ENCODE assay signal across 23 cellular contexts in the genomic region with DNA sequence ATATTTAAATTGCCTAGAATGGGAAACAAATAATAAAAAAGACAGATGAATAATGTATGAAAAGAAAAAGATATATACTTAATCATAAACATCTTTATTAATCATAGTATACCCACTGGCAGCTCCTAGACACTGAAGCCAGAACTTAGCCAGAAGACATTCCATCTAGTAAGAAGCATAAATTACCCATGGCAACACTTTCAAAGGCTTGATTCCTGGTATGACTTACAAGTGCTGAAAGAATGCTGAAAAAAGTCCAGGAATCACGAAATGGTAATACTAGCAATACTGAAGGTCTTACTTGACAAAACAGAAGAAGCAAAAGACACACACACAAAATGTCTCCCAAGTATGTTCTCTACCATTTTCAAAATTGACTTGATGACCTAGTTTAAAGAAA. TPM values are rescaled to one million over a fixed set of nuclear protein-coding genes. Genes with fewer than 3 reads are reported as not detected.
DNase-seq lines count a peak whose midpoint lies in the region; ATAC-seq and TF ChIP-seq lines count a peak whose summit lies in the region.
"Had no signal": no experiment of that assay in that cellular context is flagged by ENCODE, and none has a peak within 500 bp of the region (broad histone marks: within the 10 kb centered on the region; RNA-seq: fewer than 3 reads in every experiment).

No MANE protein-coding gene starts in this region.

- H3K79me1 ChIP-seq in IMR-90 (ENCODE audit: low read depth in 1 of 2, low read length in 2 of 2) = no peaks in the 10 kb centered on the region

- no peak overlapping the region for H2AFZ ChIP-seq in IMR-90 (replicated peaks; ENCODE audit: low read length, poor library complexity)
- H2AFZ ChIP-seq: neural progenitor cell had no signal

- dilution Hi-C loops in IMR-90 (cut with HindIII; ENCODE audit: low sequenced_read_pairs, unreplicated experiment) = no loop called here

- no peak for TF ChIP-seq RAD21 in IMR-90 (IDR thresholded peaks at IDR 0.05; ENCODE audit: low read length)

- no peak overlapping the region for H2AK5ac ChIP-seq in IMR-90 (ENCODE audit: low read depth, low read length)

- ATAC-seq in IMR-90 (ENCODE audit: low read depth) (peak; percentile 89), GM18907 (IDR thresholded peaks at IDR 0.05; ENCODE audit: unreplicated experiment) (no peak)
- no peak for ATAC-seq in activated CD8-positive, alpha-beta T cell treated with anti-CD3 and anti-CD28 coated beads, Interleukin-2, amount 10 ng/mL, durations not matched to agents 7 days and 5 days
- ATAC-seq: Panc1 had no signal

- no peak for TF ChIP-seq POLR2A in IMR-90 (IDR thresholded peaks at IDR 0.05; ENCODE audit: low read depth, low read length)

- H3K4me2 ChIP-seq in IMR-90 (ENCODE audit: low read depth, low read length) = no peak overlapping the region
- H3K4me2 ChIP-seq: neural progenitor cell had no signal

- H3K27ac ChIP-seq in IMR-90 (ENCODE audit: insufficient read depth, low read length) = no peak overlapping the region
- H3K27ac ChIP-seq: neural progenitor cell, upper lobe of left lung, VCaP had no signal

- H3K4me3 Mint-ChIP-seq in chondrocyte (ENCODE audit: unreplicated experiment) = no peak overlapping the region
- no peak overlapping the region for H3K4me3 Mint-ChIP-seq in mesothelial cell of epicardium
- H3K4me3 Mint-ChIP-seq in activated CD8-positive, alpha-beta T cell treated with anti-CD3 and anti-CD28 coated beads, Interleukin-2, amount 10 ng/mL, durations not matched to agents 7 days and 5 days = no peak overlapping the region
- H3K4me3 Mint-ChIP-seq in glutamatergic neuron (ENCODE audit: unreplicated experiment) = no peak overlapping the region
- H3K4me3 Mint-ChIP-seq: activated CD4-positive, alpha-beta T cell treated with anti-CD3 and anti-CD28 coated beads, Interleukin-2, amount 10 ng/mL, durations not matched to agents 7 days and 5 days; CD4-positive, CD25-positive, alpha-beta regulatory T cell; neural progenitor cell; T-helper 1 cell treated with Interleukin-12 subunit alpha and Interleukin-12 subunit beta and Interleukin-4 antibody, amounts not matched to agents 30 μg/mL and 1 μg/mL, for 36 hours had no signal

- H3K23ac ChIP-seq in IMR-90 (ENCODE audit: low read depth, low read length) = no peak overlapping the region

- no peak overlapping the region for H4K5ac ChIP-seq in IMR-90 (ENCODE audit: low read depth, low read length)

- peaks cover 28% of the 10 kb centered on the region for H3K4me1 Mint-ChIP-seq in chondrocyte (ENCODE audit: low read depth)
- peaks cover 8% of the 10 kb centered on the region for H3K4me1 Mint-ChIP-seq in mesothelial cell of epicardium
- no peaks in the 10 kb centered on the region for H3K4me1 Mint-ChIP-seq in activated CD8-positive, alpha-beta T cell treated with anti-CD3 and anti-CD28 coated beads, Interleukin-2, amount 10 ng/mL, durations not matched to agents 7 days and 5 days (ENCODE audit: low read depth)
- H3K4me1 Mint-ChIP-seq in glutamatergic neuron (ENCODE audit: low read depth, unreplicated experiment) = no peaks in the 10 kb centered on the region
- H3K4me1 Mint-ChIP-seq: activated CD4-positive, alpha-beta T cell treated with anti-CD3 and anti-CD28 coated beads, Interleukin-2, amount 10 ng/mL, durations not matched to agents 7 days and 5 days; CD4-positive, CD25-positive, alpha-beta regulatory T cell; neural progenitor cell had no signal

- no peak overlapping the region for H2BK20ac ChIP-seq in IMR-90 (ENCODE audit: low read depth, low read length)

- H3K27me3 Mint-ChIP-seq in chondrocyte (ENCODE audit: low read depth) (no peaks in the 10 kb centered on the region), mesothelial cell of epicardium (ENCODE audit: low read depth) (no peaks in the 10 kb centered on the region), glutamatergic neuron (ENCODE audit: unreplicated experiment) (no peaks in the 10 kb centered on the region)
- peaks cover 9% of the 10 kb centered on the region for H3K27me3 Mint-ChIP-seq in activated CD8-positive, alpha-beta T cell treated with anti-CD3 and anti-CD28 coated beads, Interleukin-2, amount 10 ng/mL, durations not matched to agents 7 days and 5 days (ENCODE audit: low read depth)

- H3K4me3 ChIP-seq in IMR-90 (ENCODE audit: insufficient read depth, low read depth, low read length) (no peak overlapping the region), HAP-1 (no peak overlapping the region)
- H3K4me3 ChIP-seq: neural progenitor cell, upper lobe of left lung had no signal

- H3K36me3 Mint-ChIP-seq in chondrocyte (ENCODE audit: low read depth) (peaks cover 10% of the 10 kb centered on the region), mesothelial cell of epicardium (no peaks in the 10 kb centered on the region), glutamatergic neuron (ENCODE audit: unreplicated experiment) (no peaks in the 10 kb centered on the region)
- no peaks in the 10 kb centered on the region for H3K36me3 Mint-ChIP-seq in activated CD8-positive, alpha-beta T cell treated with anti-CD3 and anti-CD28 coated beads, Interleukin-2, amount 10 ng/mL, durations not matched to agents 7 days and 5 days (ENCODE audit: low read depth)
- H3K36me3 Mint-ChIP-seq: CD4-positive, CD25-positive, alpha-beta regulatory T cell; neural progenitor cell had no signal

- H3K9me3 Mint-ChIP-seq in chondrocyte (ENCODE audit: low read depth) (no peaks in the 10 kb centered on the region), mesothelial cell of epicardium (no peaks in the 10 kb centered on the region), glutamatergic neuron (ENCODE audit: unreplicated experiment) (no peaks in the 10 kb centered on the region)
- no peaks in the 10 kb centered on the region for H3K9me3 Mint-ChIP-seq in activated CD8-positive, alpha-beta T cell treated with anti-CD3 and anti-CD28 coated beads, Interleukin-2, amount 10 ng/mL, durations not matched to agents 7 days and 5 days (ENCODE audit: insufficient read depth)
- H3K9me3 Mint-ChIP-seq: activated CD4-positive, alpha-beta T cell treated with anti-CD3 and anti-CD28 coated beads, Interleukin-2, amount 10 ng/mL, durations not matched to agents 7 days and 5 days; CD4-positive, CD25-positive, alpha-beta regulatory T cell; neural progenitor cell; T-helper 1 cell treated with Interleukin-12 subunit alpha and Interleukin-12 subunit beta and Interleukin-4 antibody, amounts not matched to agents 30 μg/mL and 1 μg/mL, for 36 hours had no signal

- H3K56ac ChIP-seq in IMR-90 (ENCODE audit: extremely low read depth, insufficient read depth, low read length) = no peak overlapping the region

- H3K9me1 ChIP-seq in IMR-90 (ENCODE audit: insufficient read depth, low read length) = no peaks in the 10 kb centered on the region

- peak overlapping the region in 1 of 2 experiments; percentile 35; a peak in 1 of 4 replicates for H4K8ac ChIP-seq in IMR-90 (ENCODE audit: low read depth in 2 of 2, low read length in 2 of 2)

- no peak overlapping the region for H3K18ac ChIP-seq in IMR-90 (ENCODE audit: low read depth, low read length)

- H2BK15ac ChIP-seq in IMR-90 (ENCODE audit: low read depth, low read length) = no peak overlapping the region

- peaks cover 2% of the 10 kb centered on the region; the same call in 1 of the 2 replicates for H3K36me3 ChIP-seq in IMR-90 (ENCODE audit: control insufficient read depth, insufficient read depth, low read length)
- peaks cover 14% of the 10 kb centered on the region for H3K36me3 ChIP-seq in HAP-1 (replicated peaks)
- H3K36me3 ChIP-seq: neural progenitor cell, upper lobe of left lung had no signal

- in situ Hi-C loops in IMR-90 (cut with MboI; ENCODE audit: low sequenced_read_pairs) = no loop called here
- in situ Hi-C loops in HAP-1 (cut with MboI; ENCODE audit: low sequenced_read_pairs) = no loop called here

- no CpG with 5 or more reads among the region's 1 CpG for WGBS in IMR-90 (ENCODE audit: extremely low coverage in 2 of 2, insufficient read length in 1 of 2), 2 experiments

- intact Hi-C loops in IMR-90 (cut with micrococcal nuclease) = loop anchor here (5.0 kb wide), 1 partner anchor 41 kb away; no protein-coding TSS in a partner anchor

- POLR2A ChIA-PET in IMR-90 (lab: Charles Lee; ENCODE audit: unreplicated experiment) = no interaction called here
- POLR2A ChIA-PET in activated CD8-positive, alpha-beta T cell treated with anti-CD3 and anti-CD28 coated beads, Interleukin-2, amount 10 ng/mL, durations not matched to agents 7 days and 5 days (lab: Charles Lee) = interaction anchor here (0.5 kb wide), 1 partner anchor 1000 kb away, joined by 3 read pairs; no protein-coding TSS in a partner anchor

- CTCF ChIA-PET in IMR-90 (lab: Yijun Ruan, JAX) = no interaction called here
- CTCF ChIA-PET in activated CD8-positive, alpha-beta T cell treated with anti-CD3 and anti-CD28 coated beads, Interleukin-2, amount 10 ng/mL, durations not matched to agents 7 days and 5 days (lab: Charles Lee) = interaction anchor here (0.7 to 1.1 kb wide), 3 partner anchors 10 to 166 kb away, joined by 3 to 5 read pairs (median 3); partner anchors contain the start of gene UBE3D

- H2AK9ac ChIP-seq in IMR-90 (replicated peaks; ENCODE audit: low read depth, low read length, poor library complexity) = no peak overlapping the region

- H2BK120ac ChIP-seq in IMR-90 (ENCODE audit: low read depth, low read length) = no peak overlapping the region

- no peak overlapping the region for H4K91ac ChIP-seq in IMR-90 (ENCODE audit: insufficient read depth, low read depth, low read length)

- TF ChIP-seq CTCF in IMR-90 (conservative IDR thresholded peaks at IDR 0.05; ENCODE audit: low read depth, low read length) = no peak
- no peak for TF ChIP-seq CTCF in chondrocyte (IDR thresholded peaks at IDR 0.05)
- no peak for TF ChIP-seq CTCF in mesothelial cell of epicardium (IDR thresholded peaks at IDR 0.05; ENCODE audit: unreplicated experiment)
- TF ChIP-seq CTCF in glutamatergic neuron (IDR thresholded peaks at IDR 0.05; ENCODE audit: partially characterized antibody, unreplicated experiment) = no peak

- no TSS peak for BruUV-seq in IMR-90 (replicated peaks; lab: Mats Ljungman, UMichigan)

- no peak overlapping the region for H3K4ac ChIP-seq in IMR-90 (ENCODE audit: low read depth, low read length)

- H3K4me1 ChIP-seq in IMR-90 (ENCODE audit: control insufficient read depth, insufficient read depth, low read length) (peaks cover 4% of the 10 kb centered on the region; the same call in 1 of the 2 replicates), HAP-1 (no peaks in the 10 kb centered on the region)
- H3K4me1 ChIP-seq: neural progenitor cell, upper lobe of left lung had no signal

- H2BK5ac ChIP-seq in IMR-90 (ENCODE audit: low read depth, low read length, poor library complexity, severe bottlenecking) = peak overlapping the region; percentile 73

- peak overlapping the region; percentile 82 for H3K27ac Mint-ChIP-seq in chondrocyte (ENCODE audit: unreplicated experiment)
- H3K27ac Mint-ChIP-seq in mesothelial cell of epicardium = peak overlapping the region; percentile 39
- no peak overlapping the region for H3K27ac Mint-ChIP-seq in activated CD8-positive, alpha-beta T cell treated with anti-CD3 and anti-CD28 coated beads, Interleukin-2, amount 10 ng/mL, durations not matched to agents 7 days and 5 days
- no peak overlapping the region for H3K27ac Mint-ChIP-seq in glutamatergic neuron (ENCODE audit: unreplicated experiment)
- H3K27ac Mint-ChIP-seq: activated CD4-positive, alpha-beta T cell treated with anti-CD3 and anti-CD28 coated beads, Interleukin-2, amount 10 ng/mL, durations not matched to agents 7 days and 5 days; CD4-positive, CD25-positive, alpha-beta regulatory T cell; neural progenitor cell; T-helper 1 cell treated with Interleukin-12 subunit alpha and Interleukin-12 subunit beta and Interleukin-4 antibody, amounts not matched to agents 30 μg/mL and 1 μg/mL, for 36 hours had no signal

- H3K27me3 ChIP-seq in IMR-90 (ENCODE audit: control insufficient read depth, insufficient read depth, low read length) (no peaks in the 10 kb centered on the region), HAP-1 (ENCODE audit: low read depth) (no peaks in the 10 kb centered on the region)
- H3K27me3 ChIP-seq: neural progenitor cell, upper lobe of left lung had no signal

- no peaks in the 10 kb centered on the region for H3K9me3 ChIP-seq in IMR-90 (ENCODE audit: control insufficient read depth, insufficient read depth, low read length)
- no peaks in the 10 kb centered on the region for H3K9me3 ChIP-seq in HAP-1
- H3K9me3 ChIP-seq: upper lobe of left lung had no signal

- no peaks in the 10 kb centered on the region for H4K20me1 ChIP-seq in IMR-90 (ENCODE audit: insufficient read depth, low read length)

- DNase-seq in AG08395 (ENCODE audit: low spot score) = peak; percentile 17
- peak; percentile 90 for DNase-seq in IMR-90
- no peak for DNase-seq in chondrocyte (ENCODE audit: low spot score)
- DNase-seq in mesothelial cell of epicardium (ENCODE audit: low spot score in 2 of 2, unreplicated experiment in 2 of 2) = no peak
- DNase-seq in activated CD8-positive, alpha-beta T cell treated with anti-CD3 and anti-CD28 coated beads, Interleukin-2, amount 10 ng/mL, durations not matched to agents 7 days and 5 days = no peak
- DNase-seq in HAP-1 (ENCODE audit: low spot score in 2 of 2) = no peak
- DNase-seq in glutamatergic neuron = no peak
- DNase-seq: activated CD4-positive, alpha-beta T cell treated with anti-CD3 and anti-CD28 coated beads, Interleukin-2, amount 10 ng/mL, durations not matched to agents 7 days and 5 days; activated CD8-positive, alpha-beta memory T cell treated with anti-CD3 and anti-CD28 coated beads, Interleukin-2, amount 50 U/mL, for 4 hours; caudate nucleus; CD4-positive, CD25-positive, alpha-beta regulatory T cell; head of caudate nucleus; KG1; MV-4-11; NCI-H187 treated with DMSO at 0.1 percent for 48 hours; NCI-H446; stimulated activated CD8-positive, alpha-beta memory T cell treated with anti-CD3 and anti-CD28 coated beads, Interleukin-4, amount 100 ng/mL, for 48 hours; upper lobe of left lung had no signal

- no peak overlapping the region for H3K14ac ChIP-seq in IMR-90 (replicated peaks; ENCODE audit: low read depth, low read length)

- H3K9ac ChIP-seq in IMR-90 (ENCODE audit: low read depth, low read length) = no peak overlapping the region
- H3K9ac ChIP-seq: neural progenitor cell had no signal

RNA-seq across cellular contexts. Expression of gene RWDD2A, which starts 38.0 kb away (rescaled TPM):
- total RNA-seq in IMR-90 (2012; rRNA removed) (3.9 and 4.7 TPM in 2 replicates), chondrocyte (6.4 to 7.8 TPM (median 6.5 TPM) in 3 replicates), mesothelial cell of epicardium (6.4 to 6.7 TPM (median 6.4 TPM) in 3 replicates), glutamatergic neuron (ENCODE audit: unreplicated experiment) (7.6 TPM)
- 3.5 and 4.1 TPM in 2 replicates for polyA plus RNA-seq in IMR-90 (2012; rRNA removed)
- polyA plus RNA-seq in IMR-90 (2012; cell fraction: cytosol; rRNA removed) = 0.98 and 1.2 TPM in 2 replicates
- polyA plus RNA-seq in IMR-90 (2012; cell fraction: nucleus; rRNA removed; ENCODE audit: low replicate concordance) = 1.5 and 9.5 TPM in 2 replicates
- total RNA-seq in activated CD8-positive, alpha-beta T cell treated with anti-CD3 and anti-CD28 coated beads, Interleukin-2, amount 10 ng/mL, durations not matched to agents 7 days and 5 days = under 1 TPM; 0.57 to 0.87 TPM

RNA-seq across cellular contexts. Expression of gene PGM3, which starts 38.1 kb away (rescaled TPM):
- total RNA-seq in IMR-90 (2012; rRNA removed) (223 and 336 TPM in 2 replicates), chondrocyte (130 to 159 TPM (median 135 TPM) in 3 replicates), mesothelial cell of epicardium (67.0 to 68.1 TPM (median 67.7 TPM) in 3 replicates), glutamatergic neuron (ENCODE audit: unreplicated experiment) (77.1 TPM)
- 64.3 and 68.4 TPM in 2 replicates for polyA plus RNA-seq in IMR-90 (2012; rRNA removed)
- 10.0 and 14.5 TPM in 2 replicates for polyA plus RNA-seq in IMR-90 (2012; cell fraction: cytosol; rRNA removed)
- polyA plus RNA-seq in IMR-90 (2012; cell fraction: nucleus; rRNA removed; ENCODE audit: low replicate concordance) = 12.8 and 124 TPM in 2 replicates
- 1 to 10 TPM; 9.3 to 10.0 TPM for total RNA-seq in activated CD8-positive, alpha-beta T cell treated with anti-CD3 and anti-CD28 coated beads, Interleukin-2, amount 10 ng/mL, durations not matched to agents 7 days and 5 days

Comparison
In these comparisons a context has a peak if more than half of its experiments do, and no peak if none do; other contexts are left out.
1. DNase-seq: peak in AG08395 (single experiment) and IMR-90 (single experiment); none in chondrocyte (single experiment), mesothelial cell of epicardium (0 of 2), activated CD8-positive, alpha-beta T cell treated with anti-CD3 and anti-CD28 coated beads, Interleukin-2, amount 10 ng/mL, durations not matched to agents 7 days and 5 days (single experiment), HAP-1 (0 of 2) and glutamatergic neuron (single experiment).
2. H3K27ac Mint-ChIP-seq: peak in chondrocyte (single experiment) and mesothelial cell of epicardium (single experiment); none in activated CD8-positive, alpha-beta T cell treated with anti-CD3 and anti-CD28 coated beads, Interleukin-2, amount 10 ng/mL, durations not matched to agents 7 days and 5 days (single experiment) and glutamatergic neuron (single experiment).